Comparison of ENCODE assay signal across 3 cellular contexts in the genomic region with DNA sequence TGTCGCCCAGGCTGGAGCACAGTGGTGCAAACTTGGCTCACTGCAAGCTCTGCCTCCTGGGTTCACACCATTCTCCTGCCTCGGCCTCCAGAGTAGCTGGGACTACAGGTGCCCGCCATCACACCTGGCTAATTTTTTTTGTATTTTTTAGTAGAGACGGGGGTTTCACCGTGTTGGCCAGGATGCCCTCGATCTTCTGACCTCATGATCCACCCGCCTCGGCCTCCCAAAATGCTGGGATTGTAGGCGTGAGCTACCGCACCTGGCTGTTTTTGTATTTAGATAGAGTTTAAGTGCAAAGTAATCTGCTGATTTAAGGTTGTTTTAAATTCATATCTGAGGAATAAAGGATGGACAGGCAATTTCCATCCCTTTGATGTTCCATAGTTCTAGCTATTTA. TPM values are rescaled to one million over a fixed set of nuclear protein-coding genes. Genes with fewer than 3 reads are reported as not detected.
"Had no signal": no experiment of that assay in that cellular context is flagged by ENCODE, and none has a peak within 500 bp of the region (broad histone marks: within the 10 kb centered on the region; RNA-seq: fewer than 3 reads in every experiment).

No MANE protein-coding gene starts in this region.

RNA-seq across cellular contexts. Expression of a gene that starts 16.0 kb away (rescaled TPM):
- total RNA-seq: HepG2, HT-29, HT1080 had no signal

RNA-seq across cellular contexts. Expression of a gene that starts 48.0 kb away (rescaled TPM):
- total RNA-seq: HT1080 had no signal
